ENCODE assay signal across 20 cellular contexts in the genomic region with DNA sequence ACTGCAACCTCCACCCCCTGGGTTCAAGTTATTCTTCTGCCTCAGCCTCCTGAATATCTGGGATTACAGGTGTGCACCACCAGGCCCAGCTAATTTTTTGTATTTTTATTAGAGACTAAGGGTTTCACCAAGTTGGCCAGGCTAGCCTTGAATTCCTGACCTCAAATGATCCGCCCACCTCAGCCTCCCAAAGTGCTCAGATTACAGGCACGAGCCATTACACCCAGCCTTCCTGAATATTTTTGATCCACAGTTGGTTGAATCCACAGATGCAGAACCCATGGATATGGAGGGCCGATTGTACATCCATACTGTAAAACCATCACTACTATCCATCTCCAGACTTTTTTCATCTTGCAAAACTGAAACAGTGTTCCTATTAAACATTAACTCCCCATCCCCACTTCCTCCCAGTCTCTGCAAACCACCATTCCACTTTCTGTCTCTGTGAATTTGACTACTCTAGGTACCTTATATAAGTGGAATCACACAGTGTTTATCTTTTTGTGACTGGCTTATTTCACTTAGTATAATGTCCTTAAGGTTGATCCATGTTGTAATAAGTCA. TPM values are rescaled to one million over a fixed set of nuclear protein-coding genes. Genes with fewer than 3 reads are reported as not detected.
DNase-seq lines count a peak whose midpoint lies in the region; ATAC-seq, FAIRE-seq and TF ChIP-seq lines count a peak whose summit lies in the region.
"Had no signal": no experiment of that assay in that cellular context is flagged by ENCODE, and none has a peak within 500 bp of the region (broad histone marks: within the 10 kb centered on the region; RNA-seq: fewer than 3 reads in every experiment).

No MANE protein-coding gene starts in this region.

- DNase-seq in A549 (ENCODE audit: low read depth in 1 of 2, low spot score in 1 of 2) (no peak), GM23338 (ENCODE audit: low spot score) (no peak), glomerular visceral epithelial cell (ENCODE audit: extremely low spot score) (peak; percentile 51), neural crest cell (ENCODE audit: low read depth, low spot score) (no peak), Right ventricle myocardium superior (no peak), stomach (no peak)
- DNase-seq: CD8-positive, alpha-beta T cell; DND-41; GM23248; HCEC 1CT; NCI-H1417; NCI-H187; NCI-H2107; NCI-H510A; NCI-H774; PC-9 had no signal

- peaks cover 9% of the 10 kb centered on the region; the same call in 2 of the 3 replicates for H3K9me3 Mint-ChIP-seq in GM23338
- peaks cover 6% of the 10 kb centered on the region for H3K9me3 Mint-ChIP-seq in neural crest cell

- 43% methylated on average over 3 of the region's 3 CpGs for WGBS in A549 (ENCODE audit: missing lambda C conversion rate)
- WGBS in stomach, 5 donors = 50 to 75% (median 61%) methylated on average over 3 of the region's 3 CpGs

- peaks cover 15% of the 10 kb centered on the region for H3K27me3 ChIP-seq in GM23338 (ENCODE audit: insufficient read depth)
- no peaks in the 10 kb centered on the region for H3K27me3 ChIP-seq in stomach

- no peaks in the 10 kb centered on the region for H3F3A ChIP-seq in GM23338 (replicated peaks; ENCODE audit: low read depth)

- 0 out of 2 replicates have a peak overlapping the region, but pooled peaks have one; percentile 4 for H2AFZ ChIP-seq in GM23338
- H2AFZ ChIP-seq: GM23248, PC-9 had no signal

- peak overlapping the region; percentile 30; the same call in 1 of the 3 replicates for H3K4me2 ChIP-seq in A549
- H3K4me2 ChIP-seq in GM23338 = no peak overlapping the region
- H3K4me2 ChIP-seq: BLaER1 treated with 17β-estradiol and CSF1 and Interleukin-3, amounts not matched to agents 10 nM and 100 nM; KMS-11; PC-9 had no signal

- no peaks in the 10 kb centered on the region for H3K36me3 Mint-ChIP-seq in GM23338 (ENCODE audit: low read depth)
- no peaks in the 10 kb centered on the region for H3K36me3 Mint-ChIP-seq in neural crest cell (ENCODE audit: low read depth)
- H3K36me3 Mint-ChIP-seq: CD8-positive, alpha-beta T cell had no signal

- TF ChIP-seq CTCF in A549 (IDR thresholded peaks at IDR 0.05) (no peak), GM23338 (conservative IDR thresholded peaks at IDR 0.05; ENCODE audit: low read depth in 2 of 2) (no peak), neural crest cell (conservative IDR thresholded peaks at IDR 0.05) (no peak), stomach (IDR thresholded peaks at IDR 0.05) (no peak)

- TF ChIP-seq RAD21 in A549 (conservative IDR thresholded peaks at IDR 0.05 in 1 of 2, IDR thresholded peaks at IDR 0.05 in 1 of 2) = no peak

- no peak overlapping the region for H3K27ac Mint-ChIP-seq in GM23338
- no peak overlapping the region for H3K27ac Mint-ChIP-seq in neural crest cell (ENCODE audit: unreplicated experiment)
- H3K27ac Mint-ChIP-seq: CD8-positive, alpha-beta T cell had no signal

- no peaks in the 10 kb centered on the region; the same call in 2 of the 3 replicates for H3K4me1 ChIP-seq in A549
- no peaks in the 10 kb centered on the region for H3K4me1 ChIP-seq in GM23338 (ENCODE audit: insufficient read depth)
- peaks cover 0 to 18% (median 14%) of the 10 kb centered on the region in 4 donors for H3K4me1 ChIP-seq in stomach

- CTCF ChIA-PET in A549 (lab: Yijun Ruan, JAX) = no interaction called here

- H3K27ac ChIP-seq in A549 = no peak overlapping the region
- no peak overlapping the region for H3K27ac ChIP-seq in GM23338 (ENCODE audit: low read depth)
- no peak overlapping the region for H3K27ac ChIP-seq in stomach
- H3K27ac ChIP-seq: BLaER1 treated with 17β-estradiol and CSF1 and Interleukin-3, amounts not matched to agents 10 nM and 100 nM; GM23248; KMS-11; PC-9 had no signal

- POLR2A ChIA-PET in A549 (lab: Yijun Ruan, JAX) = no interaction called here

- H3K9me2 ChIP-seq in GM23338 (ENCODE audit: insufficient read depth) = peaks cover 5% of the 10 kb centered on the region; the same call in 1 of the 2 replicates

- TF ChIP-seq POLR2A in A549 (IDR thresholded peaks at IDR 0.05; ENCODE audit: low read length) (no peak), stomach (IDR thresholded peaks at IDR 0.05) (no peak)

- H3K36me3 ChIP-seq in GM23338 (ENCODE audit: insufficient read depth) (no peaks in the 10 kb centered on the region), stomach (no peaks in the 10 kb centered on the region)
- H3K36me3 ChIP-seq: BLaER1 treated with 17β-estradiol and CSF1 and Interleukin-3, amounts not matched to agents 10 nM and 100 nM had no signal

- H3K4me1 Mint-ChIP-seq in GM23338 (peaks cover 11% of the 10 kb centered on the region; the same call in 2 of the 3 replicates), neural crest cell (peaks cover 10% of the 10 kb centered on the region)

- H3K27me3 Mint-ChIP-seq in GM23338 (ENCODE audit: insufficient read depth, low read depth, poor library complexity) (peaks cover 7% of the 10 kb centered on the region), neural crest cell (ENCODE audit: low read depth) (peaks cover 50% of the 10 kb centered on the region)

- TF ChIP-seq EP300 in A549 (IDR thresholded peaks at IDR 0.05) (no peak), stomach (IDR thresholded peaks at IDR 0.05) (no peak)

- H3K4me3 Mint-ChIP-seq in GM23338 (no peak overlapping the region), neural crest cell (peak overlapping the region; percentile 4)
- H3K4me3 Mint-ChIP-seq: CD8-positive, alpha-beta T cell had no signal

- H3K9me3 ChIP-seq in A549 (no peaks in the 10 kb centered on the region), stomach (no peaks in the 10 kb centered on the region)

- no peak overlapping the region for H3K4me3 ChIP-seq in A549
- no peak overlapping the region for H3K4me3 ChIP-seq in GM23338
- no peak overlapping the region for H3K4me3 ChIP-seq in stomach
- H3K4me3 ChIP-seq: BLaER1 treated with 17β-estradiol and CSF1 and Interleukin-3, amounts not matched to agents 10 nM and 100 nM; GM23248; PC-9 had no signal

- intact Hi-C loops in Right ventricle myocardium superior (cut with DNase I) = no loop called here
- intact Hi-C loops in stomach (cut with DNase I; ENCODE audit: low total_unique reads) = no loop called here

- no peaks in the 10 kb centered on the region for H3K79me2 ChIP-seq in GM23338 (replicated peaks; ENCODE audit: insufficient read depth)

- no peaks in the 10 kb centered on the region for H4K20me1 ChIP-seq in GM23338 (replicated peaks; ENCODE audit: insufficient read depth)
- H4K20me1 ChIP-seq: BLaER1 treated with 17β-estradiol and CSF1 and Interleukin-3, amounts not matched to agents 10 nM and 100 nM had no signal

- ATAC-seq in A549 (no peak), GM23338 (no peak), Right ventricle myocardium superior (ENCODE audit: poor library complexity) (no peak), GM18502 (IDR thresholded peaks at IDR 0.05; ENCODE audit: poor library complexity, unreplicated experiment) (no peak)
- ATAC-seq: CD8-positive, alpha-beta T cell had no signal

- FAIRE-seq in A549 (lab: Jason Lieb, UNC) = no peak
- FAIRE-seq: D721Med had no signal

TF ChIP-seq in A549, 52 proteins besides CTCF, POLR2A, EP300 and RAD21 (continues in another document):
- TF ChIP-seq GATA3 (IDR thresholded peaks at IDR 0.05; ENCODE audit: borderline replicate concordance) (no peak), FOXS1 (CRISPR knock-in tag; IDR thresholded peaks at IDR 0.05) (no peak)
- TF ChIP-seq, protein P1, sequence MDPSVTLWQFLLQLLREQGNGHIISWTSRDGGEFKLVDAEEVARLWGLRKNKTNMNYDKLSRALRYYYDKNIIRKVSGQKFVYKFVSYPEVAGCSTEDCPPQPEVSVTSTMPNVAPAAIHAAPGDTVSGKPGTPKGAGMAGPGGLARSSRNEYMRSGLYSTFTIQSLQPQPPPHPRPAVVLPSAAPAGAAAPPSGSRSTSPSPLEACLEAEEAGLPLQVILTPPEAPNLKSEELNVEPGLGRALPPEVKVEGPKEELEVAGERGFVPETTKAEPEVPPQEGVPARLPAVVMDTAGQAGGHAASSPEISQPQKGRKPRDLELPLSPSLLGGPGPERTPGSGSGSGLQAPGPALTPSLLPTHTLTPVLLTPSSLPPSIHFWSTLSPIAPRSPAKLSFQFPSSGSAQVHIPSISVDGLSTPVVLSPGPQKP (IDR thresholded peaks at IDR 0.05; ENCODE audit: low read depth, low read length) = no peak

TF ChIP-seq in GM23338, 12 proteins besides CTCF, POLR2A, EP300 and RAD21 (continues in another document):
- TF ChIP-seq EZH2 (IDR thresholded peaks at IDR 0.05; ENCODE audit: low read depth, unreplicated experiment) = no peak

RNA-seq across cellular contexts. Expression of a gene that starts 8.2 kb away (rescaled TPM):
- polyA plus RNA-seq in A549 (2011; rRNA removed) = 7.8 and 9.5 TPM in 2 replicates
- polyA plus RNA-seq in A549 (2012; cell fraction: cytosol; rRNA removed) = 2.9 and 3.1 TPM in 2 replicates
- polyA plus RNA-seq in A549 (2012; cell fraction: nucleus; rRNA removed) = 4.4 and 8.9 TPM in 2 replicates
- 6.9 to 7.6 TPM (median 7.5 TPM) in 3 replicates for polyA plus RNA-seq in A549 (2017; fragmentation: RNase III; extraction: RNeasy Plus Mini Kit Qiagen cat#74134 plus additional on column Dnase treatment)
- polyA minus RNA-seq in A549 (2011; rRNA and poly(A)+ RNA removed) = 3.7 and 3.8 TPM in 2 replicates
- 14.3 and 16.5 TPM in 2 replicates for total RNA-seq in GM23338 (2014; rRNA removed; shearing (Covaris generic))
- polyA plus RNA-seq in GM23338 (2016; fragmentation: Nextera tagmentation; extraction: Ambion mirVana) = 2.2 and 3.4 TPM in 2 replicates
- 15.3 and 15.8 TPM in 2 replicates for total RNA-seq in neural crest cell
- total RNA-seq in Right ventricle myocardium superior = 9.4 TPM
- 10 to 100 TPM; 13.6 to 92.0 (median 65.3) TPM for total RNA-seq in stomach
- 10 to 100 TPM in 1 of 3 donors, 1 to 10 TPM in 2; 5.5 to 16.6 (median 7.8) TPM for polyA plus RNA-seq in stomach

RNA-seq across cellular contexts. Expression of a gene that starts 19.3 kb away (rescaled TPM):
- polyA plus RNA-seq in A549 (2011; rRNA removed) = 9.0 and 10.5 TPM in 2 replicates
- polyA plus RNA-seq in A549 (2012; cell fraction: cytosol; rRNA removed) = 1.3 and 1.6 TPM in 2 replicates
- 1.6 and 3.1 TPM in 2 replicates for polyA plus RNA-seq in A549 (2012; cell fraction: nucleus; rRNA removed)
- 5.7 to 5.9 TPM (median 5.8 TPM) in 3 replicates for polyA plus RNA-seq in A549 (2017; fragmentation: RNase III; extraction: RNeasy Plus Mini Kit Qiagen cat#74134 plus additional on column Dnase treatment)
- 10.2 and 11.4 TPM in 2 replicates for polyA minus RNA-seq in A549 (2011; rRNA and poly(A)+ RNA removed)
- 16.2 and 19.6 TPM in 2 replicates for total RNA-seq in GM23338 (2014; rRNA removed; shearing (Covaris generic))
- polyA plus RNA-seq in GM23338 (2016; fragmentation: Nextera tagmentation; extraction: Ambion mirVana) = 12.4 and 17.2 TPM in 2 replicates
- 23.9 and 29.3 TPM in 2 replicates for total RNA-seq in neural crest cell
- total RNA-seq in Right ventricle myocardium superior = 19.5 TPM
- total RNA-seq in stomach = 100 to 1,000 TPM in 1 of 5 donors, 10 to 100 TPM in 3, 1 to 10 TPM in 1; 6.7 to 124 (median 25.4) TPM
- 1 to 10 TPM; 3.1 to 6.0 (median 3.6) TPM for polyA plus RNA-seq in stomach
